Comparison of ENCODE assay signal across 14 cellular contexts in the genomic region with DNA sequence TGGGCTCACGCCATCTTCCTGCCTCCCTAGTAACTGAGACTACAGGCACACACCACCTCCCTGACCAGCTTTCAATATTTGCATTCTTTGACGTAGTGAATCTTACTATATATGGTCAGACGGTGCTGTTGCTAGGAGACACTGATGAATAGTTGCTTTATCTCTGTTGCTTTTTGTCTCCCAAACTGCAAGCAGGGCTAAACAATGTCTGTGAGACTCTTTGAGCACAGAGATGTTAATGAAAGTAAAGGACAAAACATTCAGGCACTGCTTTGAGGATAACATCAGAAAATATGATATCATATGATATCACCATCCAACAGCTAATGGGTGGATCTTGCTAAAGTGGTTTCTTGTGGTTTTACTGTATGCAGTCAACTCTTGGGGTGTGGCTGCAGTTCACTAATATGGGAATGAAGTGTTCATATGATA. TPM values are rescaled to one million over a fixed set of nuclear protein-coding genes. Genes with fewer than 3 reads are reported as not detected.
DNase-seq lines count a peak whose midpoint lies in the region; ATAC-seq, FAIRE-seq and TF ChIP-seq lines count a peak whose summit lies in the region.
"Had no signal": no experiment of that assay in that cellular context is flagged by ENCODE, and none has a peak within 500 bp of the region (broad histone marks: within the 10 kb centered on the region; RNA-seq: fewer than 3 reads in every experiment).

No MANE protein-coding gene starts in this region.

- H3K4me3 Mint-ChIP-seq in activated T-cell treated with anti-CD3 and anti-CD28 coated beads, Interleukin-2, amount 50 U/mL, for 4 hours, result no peak overlapping the region
- no peak overlapping the region for H3K4me3 Mint-ChIP-seq in activated T-cell treated with anti-CD3 and anti-CD28 coated beads, Interleukin-2, amount 50 U/mL, for 24 hours

- H3K27me3 ChIP-seq in K562 (ENCODE audit: control insufficient read depth in 2 of 2, insufficient read depth in 2 of 2, low read length in 2 of 2) (peaks cover 9 to 23% of the 10 kb centered on the region in 2 experiments; a peak in 3 of 5 replicates), osteoblast (ENCODE audit: insufficient read depth, low read length) (peaks cover 13% of the 10 kb centered on the region), thyroid gland (no peaks in the 10 kb centered on the region)
- H3K27me3 ChIP-seq: ascending aorta, vagina had no signal

- no peak for TF ChIP-seq EP300 in K562 (IDR thresholded peaks at IDR 0.05; ENCODE audit: low read length)

- H3K4me3 ChIP-seq in K562 (no peak overlapping the region), osteoblast (ENCODE audit: insufficient read depth, low read length) (no peak overlapping the region), thyroid gland (replicated peaks in 1 of 3) (no peak overlapping the region)
- H3K4me3 ChIP-seq: ascending aorta, PC-9, psoas muscle, vagina had no signal

- TF ChIP-seq POLR2A in K562 (conservative IDR thresholded peaks at IDR 0.05), result no peak
- TF ChIP-seq POLR2A in thyroid gland (IDR thresholded peaks at IDR 0.05), result no peak

- H3K4me2 ChIP-seq in K562 (ENCODE audit: insufficient read depth, low read length) (no peak overlapping the region; the same call in 1 of the 2 replicates), osteoblast (ENCODE audit: insufficient read depth, low read length) (no peak overlapping the region)
- H3K4me2 ChIP-seq: PC-9 had no signal

- no peak overlapping the region for H3K9ac ChIP-seq in K562 (ENCODE audit: insufficient read depth in 1 of 2, low read depth in 2 of 2, low read length in 2 of 2)

- peaks cover 8% of the 10 kb centered on the region; the same call in 1 of the 2 replicates for H4K20me1 ChIP-seq in K562 (replicated peaks; ENCODE audit: control insufficient read depth, insufficient read depth, low read length)
- no peaks in the 10 kb centered on the region for H4K20me1 ChIP-seq in osteoblast (ENCODE audit: insufficient read depth, low read length)

- H3K4me1 ChIP-seq in K562 (replicated peaks in 1 of 2; ENCODE audit: control insufficient read depth in 2 of 2, insufficient read depth in 2 of 2, low read length in 2 of 2) (peaks cover 13 to 23% of the 10 kb centered on the region in 2 experiments; a peak in 4 of 5 replicates), osteoblast (ENCODE audit: insufficient read depth, low read length) (no peaks in the 10 kb centered on the region), thyroid gland (peaks cover 0 to 9% of the 10 kb centered on the region in 2 donors)
- H3K4me1 ChIP-seq: psoas muscle, vagina had no signal

- POLR2A ChIA-PET in K562 (lab: Yijun Ruan, JAX), result interaction anchor here (0.6 to 0.8 kb wide), 2 partner anchors 58 to 165 kb away, joined by 3 read pairs; no protein-coding TSS in a partner anchor
- POLR2A ChIA-PET in GM10248 (lab: Yijun Ruan, JAX), result no interaction called here

- H3K27ac Mint-ChIP-seq in activated T-cell treated with anti-CD3 and anti-CD28 coated beads, Interleukin-2, amount 50 U/mL, for 24 hours, result no peak overlapping the region

- no peak for FAIRE-seq in K562 (lab: Jason Lieb, UNC)
- FAIRE-seq: keratinocyte had no signal

- H3K9me3 ChIP-seq in K562 (replicated peaks; ENCODE audit: control insufficient read depth, insufficient read depth, low read depth, low read length) (peaks cover 3% of the 10 kb centered on the region), osteoblast (ENCODE audit: low read depth, low read length) (no peaks in the 10 kb centered on the region), thyroid gland (no peaks in the 10 kb centered on the region)
- H3K9me3 ChIP-seq: ascending aorta, vagina had no signal

- H2AFZ ChIP-seq in K562 (ENCODE audit: low read depth, low read length) (no peak overlapping the region), osteoblast (ENCODE audit: low read length) (no peak overlapping the region)
- H2AFZ ChIP-seq: PC-9 had no signal

- no peak for DNase-seq in activated T-cell treated with anti-CD3 and anti-CD28 coated beads, Interleukin-2, amount 50 U/mL, for 4 hours
- no peak for DNase-seq in activated T-cell treated with anti-CD3 and anti-CD28 coated beads, Interleukin-2, amount 50 U/mL, for 24 hours
- DNase-seq in SK-MEL-5 (ENCODE audit: low read depth, low spot score) (peak; percentile 51), K562 (ENCODE audit: extremely low read depth in 1 of 4, low spot score in 3 of 4) (no peak), osteoblast (ENCODE audit: insufficient read length, low spot score, missing footprints) (peak; percentile 35), NCI-H524 treated with DMSO at 0.1 percent for 48 hours (lab: John Stamatoyannopoulos, UW) (no peak), thyroid gland (no peak), GM10248 (ENCODE audit: extremely low spot score) (no peak)
- DNase-seq: DMS153, PC-9, psoas muscle had no signal

- H3K9me1 ChIP-seq in K562 (ENCODE audit: control insufficient read depth, insufficient read depth, low read length), result no peaks in the 10 kb centered on the region

- no peak overlapping the region for H3K27ac ChIP-seq in K562 (ENCODE audit: extremely low read depth, low read depth, low read length)
- no peak overlapping the region for H3K27ac ChIP-seq in osteoblast (ENCODE audit: low read depth, low read length)
- H3K27ac ChIP-seq in thyroid gland, result no peak overlapping the region
- H3K27ac ChIP-seq: ascending aorta, PC-9, psoas muscle, vagina had no signal

- TF ChIP-seq RAD21 in K562 (CRISPR knock-in tag; conservative IDR thresholded peaks at IDR 0.05 in 1 of 2, IDR thresholded peaks at IDR 0.05 in 1 of 2), result no peak

- CTCF ChIA-PET in K562 (lab: Yijun Ruan, JAX; ENCODE audit: low intra/inter-chr PET ratio), result no interaction called here
- CTCF ChIA-PET in GM10248 (lab: Yijun Ruan, JAX), result interaction anchor here (1.0 to 2.0 kb wide), 4 partner anchors 9 to 356 kb away, joined by 3 to 5 read pairs (median 4); no protein-coding TSS in a partner anchor

- H3K79me2 ChIP-seq in K562 (ENCODE audit: control insufficient read depth, insufficient read depth, low read length) (no peaks in the 10 kb centered on the region), osteoblast (ENCODE audit: insufficient read depth, low read length) (no peaks in the 10 kb centered on the region)

- ATAC-seq in activated T-cell treated with anti-CD3 and anti-CD28 coated beads, Interleukin-2, amount 50 U/mL, for 4 hours, result peak; percentile 36 to 55
- peak; percentile 16; the same call in 1 of the 3 replicates for ATAC-seq in K562
- ATAC-seq: psoas muscle had no signal

- TF ChIP-seq CTCF in K562 (IDR thresholded peaks at IDR 0.05 in 2 of 3, conservative IDR thresholded peaks at IDR 0.05 in 1 of 3; ENCODE audit: insufficient read depth in 2 of 3, low read depth in 1 of 3, low read length in 3 of 3), result no peak
- no peak for TF ChIP-seq CTCF in osteoblast (IDR thresholded peaks at IDR 0.05; ENCODE audit: extremely low read depth, low read depth, low read length)
- TF ChIP-seq CTCF in thyroid gland (IDR thresholded peaks at IDR 0.05), result no peak
- TF ChIP-seq CTCF in GM10248 (IDR thresholded peaks at IDR 0.05; ENCODE audit: control extremely low read depth, extremely low read depth, low read depth, missing control alignments), result no peak

- BruUV-seq in K562 (replicated peaks; lab: Mats Ljungman, UMichigan), result no TSS peak

- WGBS in K562 (ENCODE audit: insufficient coverage, low coverage, missing lambda C conversion rate), result 4% methylated on average over 3 of the region's 3 CpGs
- 87 to 89% methylated on average over 3 of the region's 3 CpGs for WGBS in thyroid gland, 2 donors

- intact Hi-C loops in K562 (cut with micrococcal nuclease) (no loop called here), thyroid gland (cut with DNase I) (no loop called here)

- H3K9me3 Mint-ChIP-seq in activated T-cell treated with anti-CD3 and anti-CD28 coated beads, Interleukin-2, amount 50 U/mL, for 4 hours, result peaks cover 16% of the 10 kb centered on the region
- peaks cover 11% of the 10 kb centered on the region for H3K9me3 Mint-ChIP-seq in activated T-cell treated with anti-CD3 and anti-CD28 coated beads, Interleukin-2, amount 50 U/mL, for 24 hours

- peaks cover 3% of the 10 kb centered on the region for H3K36me3 Mint-ChIP-seq in activated T-cell treated with anti-CD3 and anti-CD28 coated beads, Interleukin-2, amount 50 U/mL, for 4 hours (ENCODE audit: insufficient read depth)
- peaks cover 7% of the 10 kb centered on the region for H3K36me3 Mint-ChIP-seq in activated T-cell treated with anti-CD3 and anti-CD28 coated beads, Interleukin-2, amount 50 U/mL, for 24 hours (ENCODE audit: low read depth)

- in situ Hi-C loops in SK-MEL-5 (cut with HindIII; ENCODE audit: low pct_unique_long_range_greater_than_20kb, low sequenced_read_pairs) (no loop called here), K562 (cut with MboI) (no loop called here)

- no peaks in the 10 kb centered on the region for H3K36me3 ChIP-seq in K562 (ENCODE audit: control insufficient read depth, insufficient read depth, low read length)
- no peaks in the 10 kb centered on the region for H3K36me3 ChIP-seq in osteoblast (ENCODE audit: insufficient read depth, low read length)
- no peaks in the 10 kb centered on the region for H3K36me3 ChIP-seq in thyroid gland
- H3K36me3 ChIP-seq: vagina had no signal

- H3K27me3 Mint-ChIP-seq in activated T-cell treated with anti-CD3 and anti-CD28 coated beads, Interleukin-2, amount 50 U/mL, for 4 hours (ENCODE audit: low read depth), result no peaks in the 10 kb centered on the region
- H3K27me3 Mint-ChIP-seq in activated T-cell treated with anti-CD3 and anti-CD28 coated beads, Interleukin-2, amount 50 U/mL, for 24 hours, result no peaks in the 10 kb centered on the region

- H3K4me1 Mint-ChIP-seq in activated T-cell treated with anti-CD3 and anti-CD28 coated beads, Interleukin-2, amount 50 U/mL, for 4 hours (ENCODE audit: low read depth), result peaks cover 46% of the 10 kb centered on the region
- peaks cover 53% of the 10 kb centered on the region for H3K4me1 Mint-ChIP-seq in activated T-cell treated with anti-CD3 and anti-CD28 coated beads, Interleukin-2, amount 50 U/mL, for 24 hours (ENCODE audit: low read depth)

RNA-seq across cellular contexts. Expression of a gene that starts 43.0 kb away (rescaled TPM):
- 10 to 100 TPM; 19.2 to 22.3 (median 21.5) TPM for total RNA-seq in activated T-cell treated with anti-CD3 and anti-CD28 coated beads, Interleukin-2, amount 50 U/mL, for 4 hours
- 16.4 and 17.7 TPM in 2 replicates for total RNA-seq in SK-MEL-5 (2014; rRNA removed; shearing (Covaris generic))
- 29.5 and 33.8 TPM in 2 replicates for polyA plus RNA-seq in SK-MEL-5 (2015; cell fraction: cytosol; rRNA removed)
- 13.3 and 24.3 TPM in 2 replicates for polyA plus RNA-seq in SK-MEL-5 (2015; cell fraction: nucleus; rRNA removed)
- 0.76 and 1.1 TPM in 2 replicates for total RNA-seq in K562 (2011; cell fraction: chromatin; rRNA removed; ENCODE audit: low replicate concordance)
- total RNA-seq in K562 (2011; cell fraction: nucleolus; rRNA removed), result 0.79 and 0.83 TPM in 2 replicates
- total RNA-seq in K562 (2011; cell fraction: nucleoplasm; rRNA removed), result 0.69 and 0.88 TPM in 2 replicates
- 0.32 and 0.37 TPM in 2 replicates for total RNA-seq in K562 (2014; rRNA removed)
- total RNA-seq in K562 (2014; rRNA removed; fragmentation: Illumina TruSeq; extraction: Trizol), result 0.11 and 0.16 TPM in 2 replicates
- 0.07 and 0.11 TPM in 2 replicates for total RNA-seq in K562 (2015; rRNA removed; fragmentation: Illumina TruSeq; extraction: Trizol)
- total RNA-seq in K562 (2021), result 0.34 and 0.40 TPM in 2 replicates
- 0.25 and 0.35 TPM in 2 replicates for polyA plus RNA-seq in K562 (2011; rRNA removed)
- polyA plus RNA-seq in K562 (2011; cell fraction: cytosol; rRNA removed), result 0.44 and 0.69 TPM in 2 replicates
- polyA plus RNA-seq in K562 (2011; cell fraction: nucleus; rRNA removed), result 0.43 and 0.48 TPM in 2 replicates
- polyA plus RNA-seq in K562 (2012), result 0.21 and 0.26 TPM in 2 replicates
- 0.19 and 0.24 TPM in 2 replicates for polyA plus RNA-seq in K562 (2014; fragmentation: Illumina TruSeq; extraction: Trizol)
- polyA plus RNA-seq in K562 (2014; fragmentation: Nextera tagmentation; extraction: Ambion mirVana), result under 1 TPM; 0.01 to 0.03 TPM
- polyA plus RNA-seq in K562 (2014; rRNA removed), result 0.20 and 0.40 TPM in 2 replicates
- 0.63 and 1.0 TPM in 2 replicates for polyA minus RNA-seq in K562 (2011; rRNA and poly(A)+ RNA removed)
- 0.38 and 0.91 TPM in 2 replicates for polyA minus RNA-seq in K562 (2011; cell fraction: cytosol; rRNA and poly(A)+ RNA removed)
- polyA minus RNA-seq in K562 (2011; cell fraction: nucleus; rRNA and poly(A)+ RNA removed), result 0.13 and 0.78 TPM in 2 replicates
- total RNA-seq in osteoblast, result 4.3 and 5.0 TPM in 2 replicates
- total RNA-seq in thyroid gland, result 10 to 100 TPM; 17.9 to 29.9 (median 22.2) TPM

Comparison
In these comparisons a context has a peak if more than half of its experiments do, and no peak if none do; other contexts are left out.
1. DNase-seq: peak in SK-MEL-5 (single experiment) and osteoblast (single experiment); none in activated T-cell treated with anti-CD3 and anti-CD28 coated beads, Interleukin-2, amount 50 U/mL, for 4 hours (single experiment), activated T-cell treated with anti-CD3 and anti-CD28 coated beads, Interleukin-2, amount 50 U/mL, for 24 hours (single experiment), K562 (0 of 4), NCI-H524 treated with DMSO at 0.1 percent for 48 hours (single experiment), thyroid gland (0 of 2) and GM10248 (single experiment).